Comparison of ENCODE assay signal across 13 cellular contexts in the genomic region with DNA sequence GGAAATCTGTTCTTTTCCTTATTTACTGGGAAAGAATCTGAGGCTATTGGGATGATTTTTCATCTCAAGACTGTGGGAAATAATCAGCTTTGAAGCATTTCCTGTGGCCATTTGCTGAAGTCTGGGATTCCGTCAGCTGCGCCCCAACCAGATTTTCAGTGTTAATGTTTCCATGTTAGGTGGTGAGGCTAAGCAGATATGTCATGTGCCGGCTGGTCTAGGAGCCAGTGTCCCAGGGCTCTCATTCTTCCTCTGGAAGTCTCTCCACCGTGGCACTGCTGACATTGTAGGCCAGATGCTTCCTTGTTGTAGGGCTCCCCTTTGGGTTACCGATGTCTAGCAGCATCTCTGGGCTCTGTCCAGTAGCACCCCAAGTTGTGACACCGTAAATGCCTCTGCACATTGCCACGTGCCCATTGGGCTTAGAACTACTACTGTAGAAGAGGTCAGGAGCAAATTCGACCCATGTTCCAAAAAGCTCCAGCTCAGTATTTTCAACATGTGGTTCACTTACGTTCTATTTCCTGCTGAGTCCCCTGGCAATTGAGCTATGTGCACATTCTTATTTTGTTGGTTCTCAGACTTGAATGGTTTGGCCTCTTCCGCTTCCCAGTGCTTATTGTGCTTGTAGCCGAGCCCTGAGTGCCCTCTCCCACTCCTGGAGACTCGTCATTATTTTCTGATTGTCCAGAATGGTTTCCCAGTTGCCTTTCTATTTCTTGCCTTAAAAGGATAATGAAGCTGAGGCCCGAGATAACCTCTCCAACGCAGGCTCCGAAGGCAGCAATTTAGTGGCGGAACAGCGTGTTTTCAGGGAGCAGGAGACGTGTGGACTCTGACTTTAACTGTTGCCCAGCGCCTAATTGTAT.
DNase-seq lines count a peak whose midpoint lies in the region; ATAC-seq, FAIRE-seq and TF ChIP-seq lines count a peak whose summit lies in the region.
"Had no signal": no experiment of that assay in that cellular context is flagged by ENCODE, and none has a peak within 500 bp of the region (broad histone marks: within the 10 kb centered on the region; RNA-seq: fewer than 3 reads in every experiment).

No MANE protein-coding gene starts in this region.

- H3K4me3 ChIP-seq in gastroesophageal sphincter = no peak overlapping the region
- no peak overlapping the region for H3K4me3 ChIP-seq in pancreas
- no peak overlapping the region for H3K4me3 ChIP-seq in vagina

- peak; percentile 84 for DNase-seq in NCI-H510A treated with DMSO at 0.1 percent for 48 hours (lab: John Stamatoyannopoulos, UW)
- DNase-seq in NCI-H510A (lab: John Stamatoyannopoulos, UW) = no peak
- no peak for DNase-seq in pancreas
- DNase-seq in vagina (ENCODE audit: extremely low spot score in 2 of 2) = peak in 1 of 2 donors; percentile 65
- DNase-seq in DMS53 treated with DMSO at 0.1 percent for 48 hours (lab: John Stamatoyannopoulos, UW; ENCODE audit: unreplicated experiment) = no peak
- no peak for DNase-seq in ACHN
- no peak for DNase-seq in activated CD4-positive, CD25-positive, alpha-beta regulatory T cell (lab: John Stamatoyannopoulos, UW)
- DNase-seq: 8988T; activated CD8-positive, alpha-beta memory T cell treated with anti-CD3 and anti-CD28 coated beads, Interleukin-2, amount 50 U/mL, for 4 hours; IMR-90; stimulated activated CD4-positive, alpha-beta T cell treated with anti-CD3 and anti-CD28 coated beads, Interleukin-1b, Interleukin-23, amount 100 ng/mL, for 48 hours; stimulated activated naive CD8-positive, alpha-beta T cell treated with anti-CD3 and anti-CD28 coated beads, Interleukin-15, amount 100 ng/mL, for 72 hours had no signal

- no peaks in the 10 kb centered on the region for H3K36me3 ChIP-seq in gastroesophageal sphincter
- no peaks in the 10 kb centered on the region for H3K36me3 ChIP-seq in pancreas
- H3K36me3 ChIP-seq in vagina = no peaks in the 10 kb centered on the region

- H3K9me3 ChIP-seq in gastroesophageal sphincter = no peaks in the 10 kb centered on the region
- H3K9me3 ChIP-seq in pancreas = no peaks in the 10 kb centered on the region
- no peaks in the 10 kb centered on the region for H3K9me3 ChIP-seq in vagina

- TF ChIP-seq POLR2A in gastroesophageal sphincter (IDR thresholded peaks at IDR 0.05) (no peak), vagina (IDR thresholded peaks at IDR 0.05) (no peak)

- FAIRE-seq in pancreas (lab: Jason Lieb, UNC) = no peak

- H3K4me1 ChIP-seq in gastroesophageal sphincter (peaks cover 0 to 37% (median 8%) of the 10 kb centered on the region in 3 donors), pancreas (no peaks in the 10 kb centered on the region), vagina (no peaks in the 10 kb centered on the region)

- TF ChIP-seq CTCF in gastroesophageal sphincter (IDR thresholded peaks at IDR 0.05) (no peak), pancreas (IDR thresholded peaks at IDR 0.05) (no peak), vagina (IDR thresholded peaks at IDR 0.05) (no peak)

- H3K27me3 ChIP-seq in gastroesophageal sphincter (no peaks in the 10 kb centered on the region), pancreas (no peaks in the 10 kb centered on the region), vagina (no peaks in the 10 kb centered on the region)

- no peak for TF ChIP-seq EP300 in gastroesophageal sphincter (IDR thresholded peaks at IDR 0.05)

- 70 to 82% methylated on average over 5 to 16 of the region's 19 CpGs for WGBS in gastroesophageal sphincter (ENCODE audit: low coverage in 1 of 2), 2 donors
- WGBS in pancreas, 2 donors = 59 to 68% methylated on average over 19 of the region's 19 CpGs

- in situ Hi-C loops in ACHN (cut with HindIII; ENCODE audit: low pct_ligation_motif_present, low pct_unique_long_range_greater_than_20kb, low sequenced_read_pairs) = no loop called here

- peak; percentile 67 for ATAC-seq in gastroesophageal sphincter
- ATAC-seq in pancreas = peak in 3 of 4 donors; percentile 31 to 56 (median 42)
- ATAC-seq: stimulated activated naive CD8-positive, alpha-beta T cell treated with anti-CD3 and anti-CD28 coated beads, Interleukin-15, amount 100 ng/mL, for 72 hours had no signal

- intact Hi-C loops in pancreas (cut with DNase I) (no loop called here), vagina (cut with DNase I) (no loop called here)

- H3K27ac ChIP-seq in gastroesophageal sphincter = peak overlapping the region; percentile 57 to 75 (median 69)
- peak overlapping the region in 2 of 4 donors; percentile 45 to 52 for H3K27ac ChIP-seq in pancreas
- peak overlapping the region; percentile 67 for H3K27ac ChIP-seq in vagina
